15 cellular contexts compared by ENCODE assay signal in the genomic region with DNA sequence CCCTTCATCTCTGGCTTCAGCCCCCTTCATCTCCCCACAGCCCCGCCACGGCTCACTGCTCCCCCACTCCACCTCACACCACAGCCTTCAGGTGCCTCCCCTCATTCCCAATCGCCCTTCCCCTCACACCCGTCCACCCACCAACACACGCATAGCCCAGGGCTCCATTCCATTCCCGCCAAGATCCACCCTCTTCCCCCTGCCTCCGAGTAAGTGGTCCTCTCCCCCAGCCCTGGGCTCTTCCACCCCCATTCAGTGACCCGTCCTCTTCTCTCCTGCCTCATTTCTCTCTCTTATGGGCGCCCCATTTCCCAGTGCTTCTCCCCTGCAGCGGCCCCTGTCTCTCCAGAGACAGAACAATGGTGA. TPM values are rescaled to one million over a fixed set of nuclear protein-coding genes. Genes with fewer than 3 reads are reported as not detected.
A peak's percentile ranks its signal among the peaks of the same experiment; 100 is the strongest.
DNase-seq lines count a peak whose midpoint lies in the region; ATAC-seq and TF ChIP-seq lines count a peak whose summit lies in the region.
"Had no signal": no experiment of that assay in that cellular context is flagged by ENCODE, and none has a peak within 500 bp of the region (broad histone marks: within the 10 kb centered on the region; RNA-seq: fewer than 3 reads in every experiment).

No MANE protein-coding gene starts in this region.

- no peak for TF ChIP-seq RAD21 in IMR-90 (IDR thresholded peaks at IDR 0.05; ENCODE audit: low read length)

- H3K9ac ChIP-seq in IMR-90 (ENCODE audit: low read depth, low read length) (no peak overlapping the region), endodermal cell (ENCODE audit: extremely low read depth, low read length, poor library complexity, severe bottlenecking) (no peak overlapping the region)

- no peak overlapping the region for H3K4me3 ChIP-seq in CD4-positive, alpha-beta memory T cell (ENCODE audit: low read length in 2 of 2)
- no peak overlapping the region for H3K4me3 ChIP-seq in IMR-90 (ENCODE audit: insufficient read depth, low read depth, low read length)
- no peak overlapping the region for H3K4me3 ChIP-seq in endodermal cell (ENCODE audit: low read length)
- no peak overlapping the region for H3K4me3 ChIP-seq in osteoblast (ENCODE audit: insufficient read depth, low read length)

- no peaks in the 10 kb centered on the region for H3K36me3 ChIP-seq in CD4-positive, alpha-beta memory T cell (ENCODE audit: insufficient read depth, low read length)
- H3K36me3 ChIP-seq in IMR-90 (ENCODE audit: control insufficient read depth, insufficient read depth, low read length), result no peaks in the 10 kb centered on the region
- no peaks in the 10 kb centered on the region for H3K36me3 ChIP-seq in endodermal cell (ENCODE audit: control insufficient read depth, insufficient read depth, low read length)
- H3K36me3 ChIP-seq in osteoblast (ENCODE audit: insufficient read depth, low read length), result no peaks in the 10 kb centered on the region
- H3K36me3 ChIP-seq: stomach, vagina had no signal

- H2AFZ ChIP-seq in IMR-90 (replicated peaks; ENCODE audit: low read length, poor library complexity) (peak overlapping the region; percentile 6), osteoblast (ENCODE audit: low read length) (no peak overlapping the region)

- no peak overlapping the region for H4K5ac ChIP-seq in IMR-90 (ENCODE audit: low read depth, low read length)

- no peak overlapping the region for H4K91ac ChIP-seq in IMR-90 (ENCODE audit: insufficient read depth, low read depth, low read length)

- no peak for DNase-seq in CD4-positive, alpha-beta memory T cell
- DNase-seq in IMR-90 (no peak), endodermal cell (no peak), nephron progenitor cell (no peak), CD1c-positive myeloid dendritic cell (ENCODE audit: extremely low spot score) (no peak), osteoblast (ENCODE audit: insufficient read length, low spot score, missing footprints) (no peak)
- DNase-seq: activated effector memory CD4-positive, alpha-beta T cell treated with Interleukin-2 at 50 U/mL for 16 hours; DMS 273 treated with DMSO at 0.1 percent for 48 hours; KBM-7; NCI-H1092 treated with DMSO at 0.1 percent for 48 hours; NCI-H82; stomach had no signal

- no peak overlapping the region for H2AK9ac ChIP-seq in IMR-90 (replicated peaks; ENCODE audit: low read depth, low read length, poor library complexity)

- H3K9me3 Mint-ChIP-seq in CD4-positive, alpha-beta memory T cell, result peaks cover 0 to 12% (median 9%) of the 10 kb centered on the region in 8 donors
- H3K9me3 Mint-ChIP-seq in endodermal cell, result peaks cover 1% of the 10 kb centered on the region
- H3K9me3 Mint-ChIP-seq in nephron progenitor cell, result peaks cover 7% of the 10 kb centered on the region

- ATAC-seq in IMR-90 (ENCODE audit: low read depth) (no peak), HG03139 (IDR thresholded peaks at IDR 0.05; ENCODE audit: unreplicated experiment) (no peak), HG02642 (IDR thresholded peaks at IDR 0.05; ENCODE audit: poor library complexity, unreplicated experiment) (no peak)

- intact Hi-C loops in CD4-positive, alpha-beta memory T cell (cut with micrococcal nuclease), result no loop called here
- intact Hi-C loops in IMR-90 (cut with micrococcal nuclease), result no loop called here

- POLR2A ChIA-PET in CD4-positive, alpha-beta memory T cell (lab: Charles Lee; ENCODE audit: partially characterized antibody), result no interaction called here
- POLR2A ChIA-PET in IMR-90 (lab: Charles Lee; ENCODE audit: unreplicated experiment), result no interaction called here

- H3K23ac ChIP-seq in IMR-90 (ENCODE audit: low read depth, low read length), result no peak overlapping the region

- no peak overlapping the region for H3K27ac Mint-ChIP-seq in CD4-positive, alpha-beta memory T cell
- H3K27ac Mint-ChIP-seq in endodermal cell (no peak overlapping the region), nephron progenitor cell (no peak overlapping the region)

- H4K20me1 ChIP-seq in IMR-90 (ENCODE audit: insufficient read depth, low read length), result no peaks in the 10 kb centered on the region
- no peaks in the 10 kb centered on the region for H4K20me1 ChIP-seq in osteoblast (ENCODE audit: insufficient read depth, low read length)

- no peaks in the 10 kb centered on the region for H3K27me3 ChIP-seq in CD4-positive, alpha-beta memory T cell (ENCODE audit: insufficient read depth, low read length)
- peaks cover 32% of the 10 kb centered on the region for H3K27me3 ChIP-seq in IMR-90 (ENCODE audit: control insufficient read depth, insufficient read depth, low read length)
- peaks cover 11% of the 10 kb centered on the region for H3K27me3 ChIP-seq in endodermal cell (ENCODE audit: control insufficient read depth, insufficient read depth, low read length, poor library complexity, severe bottlenecking)
- H3K27me3 ChIP-seq in osteoblast (ENCODE audit: insufficient read depth, low read length), result peaks cover 34% of the 10 kb centered on the region
- H3K27me3 ChIP-seq: vagina had no signal

- no peaks in the 10 kb centered on the region for H3K79me1 ChIP-seq in IMR-90 (ENCODE audit: low read depth in 1 of 2, low read length in 2 of 2)

- no peak overlapping the region for H2BK5ac ChIP-seq in IMR-90 (ENCODE audit: low read depth, low read length, poor library complexity, severe bottlenecking)

- no peaks in the 10 kb centered on the region for H3K79me2 ChIP-seq in osteoblast (ENCODE audit: insufficient read depth, low read length)

- WGBS in IMR-90 (ENCODE audit: extremely low coverage in 2 of 2, insufficient read length in 1 of 2), 2 experiments, result 19% methylated on average over 8 of the region's 10 CpGs; no CpG with 5 or more reads in 1 of the 2 experiments
- 70 to 71% methylated on average over 7 to 10 of the region's 10 CpGs for WGBS in endodermal cell (ENCODE audit: insufficient coverage in 1 of 2, insufficient read length in 1 of 2), 2 experiments

- no peak overlapping the region for H2BK120ac ChIP-seq in IMR-90 (ENCODE audit: low read depth, low read length)

- no peak overlapping the region for H2AK5ac ChIP-seq in IMR-90 (ENCODE audit: low read depth, low read length)

- H2BK15ac ChIP-seq in IMR-90 (ENCODE audit: low read depth, low read length), result no peak overlapping the region

- CTCF ChIA-PET in CD4-positive, alpha-beta memory T cell (lab: Charles Lee; ENCODE audit: partially characterized antibody), result no interaction called here
- CTCF ChIA-PET in IMR-90 (lab: Yijun Ruan, JAX), result no interaction called here

- no TSS peak for BruUV-seq in IMR-90 (replicated peaks; lab: Mats Ljungman, UMichigan)

- H3K4me3 Mint-ChIP-seq in CD4-positive, alpha-beta memory T cell, result peak overlapping the region in 5 of 8 donors; percentile 21 to 76 (median 58)
- H3K4me3 Mint-ChIP-seq in endodermal cell (peak overlapping the region; percentile 37), nephron progenitor cell (peak overlapping the region; percentile 74)

- H3K18ac ChIP-seq in IMR-90 (ENCODE audit: low read depth, low read length), result no peak overlapping the region

- H3K4me2 ChIP-seq in IMR-90 (ENCODE audit: low read depth, low read length) (no peak overlapping the region), osteoblast (ENCODE audit: insufficient read depth, low read length) (no peak overlapping the region)

- no peak overlapping the region for H3K14ac ChIP-seq in IMR-90 (replicated peaks; ENCODE audit: low read depth, low read length)

- in situ Hi-C loops in IMR-90 (cut with MboI; ENCODE audit: low sequenced_read_pairs), result no loop called here

- peaks cover 0 to 5% (median 4%) of the 10 kb centered on the region in 4 donors for H3K4me1 Mint-ChIP-seq in CD4-positive, alpha-beta memory T cell
- H3K4me1 Mint-ChIP-seq in endodermal cell, result peaks cover 8% of the 10 kb centered on the region
- H3K4me1 Mint-ChIP-seq in nephron progenitor cell, result peaks cover 36% of the 10 kb centered on the region

- no peak for TF ChIP-seq POLR2A in IMR-90 (IDR thresholded peaks at IDR 0.05; ENCODE audit: low read depth, low read length)

- H3K36me3 Mint-ChIP-seq in CD4-positive, alpha-beta memory T cell, result no peaks in the 10 kb centered on the region
- H3K36me3 Mint-ChIP-seq in endodermal cell (ENCODE audit: low read depth), result no peaks in the 10 kb centered on the region
- H3K36me3 Mint-ChIP-seq in nephron progenitor cell (ENCODE audit: low read depth), result no peaks in the 10 kb centered on the region

- peaks cover 11 to 25% of the 10 kb centered on the region in 2 donors for H3K27me3 Mint-ChIP-seq in CD4-positive, alpha-beta memory T cell
- H3K27me3 Mint-ChIP-seq in endodermal cell (ENCODE audit: insufficient read depth) (peaks cover 37% of the 10 kb centered on the region), nephron progenitor cell (ENCODE audit: low read depth, poor library complexity) (peaks cover 31% of the 10 kb centered on the region)

- TF ChIP-seq CTCF in IMR-90 (conservative IDR thresholded peaks at IDR 0.05; ENCODE audit: low read depth, low read length), result no peak
- no peak for TF ChIP-seq CTCF in endodermal cell (conservative IDR thresholded peaks at IDR 0.05)
- no peak for TF ChIP-seq CTCF in nephron progenitor cell (IDR thresholded peaks at IDR 0.05)
- TF ChIP-seq CTCF in osteoblast (IDR thresholded peaks at IDR 0.05; ENCODE audit: extremely low read depth, low read depth, low read length), result no peak

- H3K4ac ChIP-seq in IMR-90 (ENCODE audit: low read depth, low read length), result no peak overlapping the region

- H2BK20ac ChIP-seq in IMR-90 (ENCODE audit: low read depth, low read length), result no peak overlapping the region

- H3K4me1 ChIP-seq in CD4-positive, alpha-beta memory T cell (ENCODE audit: insufficient read depth, low read length), result no peaks in the 10 kb centered on the region
- no peaks in the 10 kb centered on the region for H3K4me1 ChIP-seq in IMR-90 (ENCODE audit: control insufficient read depth, insufficient read depth, low read length)
- H3K4me1 ChIP-seq in endodermal cell (ENCODE audit: control insufficient read depth, insufficient read depth, low read length), result no peaks in the 10 kb centered on the region
- H3K4me1 ChIP-seq in osteoblast (ENCODE audit: insufficient read depth, low read length), result no peaks in the 10 kb centered on the region
- H3K4me1 ChIP-seq: vagina had no signal

- H3K9me3 ChIP-seq in CD4-positive, alpha-beta memory T cell (ENCODE audit: control insufficient read depth in 1 of 2, low read length in 2 of 2), result no peaks in the 10 kb centered on the region
- H3K9me3 ChIP-seq in IMR-90 (ENCODE audit: control insufficient read depth, insufficient read depth, low read length) (0 out of 2 replicates have a peak, but pooled peaks cover 2% of the 10 kb centered on the region), endodermal cell (ENCODE audit: control insufficient read depth, low read length) (no peaks in the 10 kb centered on the region), osteoblast (ENCODE audit: low read depth, low read length) (no peaks in the 10 kb centered on the region)
- H3K9me3 ChIP-seq: vagina had no signal

- dilution Hi-C loops in IMR-90 (cut with HindIII; ENCODE audit: low sequenced_read_pairs, unreplicated experiment), result no loop called here

- H3K9me1 ChIP-seq in IMR-90 (ENCODE audit: insufficient read depth, low read length), result no peaks in the 10 kb centered on the region

- H3K56ac ChIP-seq in IMR-90 (ENCODE audit: extremely low read depth, insufficient read depth, low read length), result no peak overlapping the region

- no peak overlapping the region for H4K8ac ChIP-seq in IMR-90 (ENCODE audit: low read depth in 2 of 2, low read length in 2 of 2)

- H3K27ac ChIP-seq in CD4-positive, alpha-beta memory T cell (ENCODE audit: low read depth, low read length), result no peak overlapping the region
- H3K27ac ChIP-seq in IMR-90 (ENCODE audit: insufficient read depth, low read length) (no peak overlapping the region), endodermal cell (ENCODE audit: low read depth, low read length) (no peak overlapping the region), osteoblast (ENCODE audit: low read depth, low read length) (no peak overlapping the region)
- H3K27ac ChIP-seq: stomach, vagina had no signal

RNA-seq across cellular contexts. Expression of gene VWA5B1, which starts 53.2 kb away (rescaled TPM):
- total RNA-seq in CD4-positive, alpha-beta memory T cell, result under 1 TPM in 1 of 2 experiments, not detected in 1; 0.17 TPM
- polyA plus RNA-seq in CD4-positive, alpha-beta memory T cell, result under 1 TPM in 1 of 2 donors, not detected in 1; 0.11 TPM
- total RNA-seq in IMR-90 (2012; rRNA removed) (not detected in 2 replicates), endodermal cell (under 1 TPM in 1 of 2 donors, not detected in 1; 0.44 TPM), osteoblast (not detected in 2 replicates)
- not detected in 2 replicates for polyA plus RNA-seq in IMR-90 (2012; rRNA removed)
- not detected in 2 replicates for polyA plus RNA-seq in IMR-90 (2012; cell fraction: cytosol; rRNA removed)
- not detected in 2 replicates for polyA plus RNA-seq in IMR-90 (2012; cell fraction: nucleus; rRNA removed; ENCODE audit: low replicate concordance)
- 0.46 TPM for polyA plus RNA-seq in endodermal cell (2013, experiment 1 of 2)
- 0.33 TPM for polyA plus RNA-seq in endodermal cell (2013, experiment 2 of 2)
- total RNA-seq: stomach, vagina had no signal
- polyA plus RNA-seq: stomach had no signal
